ENCODE assay signal across 1 cellular context in genomic region chr12:66915312-66915904, GRCh38.
TF ChIP-seq lines count a peak whose summit lies in the region.

No MANE protein-coding gene starts in this region.

TF ChIP-seq in K562, 482 proteins besides CTCF, POLR2A, EP300 and RAD21:
- TF ChIP-seq POLR2G (IDR thresholded peaks at IDR 0.05; ENCODE audit: low read depth, low read length) (no peak), RNF219 (CRISPR knock-in tag; IDR thresholded peaks at IDR 0.05) (no peak), TAF7 (tag; IDR thresholded peaks at IDR 0.05) (no peak), PTTG1 (tag; IDR thresholded peaks at IDR 0.05; ENCODE audit: low read depth) (no peak), TAF1 (IDR thresholded peaks at IDR 0.05; ENCODE audit: control insufficient read depth, extremely low read depth, insufficient read depth, low read length, severe bottlenecking) (no peak), CBFA2T3 (IDR thresholded peaks at IDR 0.05) (no peak), ZNF589 (CRISPR knock-in tag; IDR thresholded peaks at IDR 0.05; ENCODE audit: low read depth) (no peak), ZNF507 (tag; conservative IDR thresholded peaks at IDR 0.05) (no peak), MEF2D (tag; conservative IDR thresholded peaks at IDR 0.05; ENCODE audit: low read depth) (no peak), BMI1 (IDR thresholded peaks at IDR 0.05; ENCODE audit: low read length) (no peak), KLF6 (CRISPR knock-in tag; IDR thresholded peaks at IDR 0.05; ENCODE audit: borderline replicate concordance) (no peak), TEAD1 (CRISPR knock-in tag; IDR thresholded peaks at IDR 0.05) (no peak), FOXM1 (IDR thresholded peaks at IDR 0.05; ENCODE audit: low read depth) (no peak), FOXM1 (CRISPR knock-in tag; IDR thresholded peaks at IDR 0.05; ENCODE audit: low read depth) (no peak)
- TF ChIP-seq, protein P1, sequence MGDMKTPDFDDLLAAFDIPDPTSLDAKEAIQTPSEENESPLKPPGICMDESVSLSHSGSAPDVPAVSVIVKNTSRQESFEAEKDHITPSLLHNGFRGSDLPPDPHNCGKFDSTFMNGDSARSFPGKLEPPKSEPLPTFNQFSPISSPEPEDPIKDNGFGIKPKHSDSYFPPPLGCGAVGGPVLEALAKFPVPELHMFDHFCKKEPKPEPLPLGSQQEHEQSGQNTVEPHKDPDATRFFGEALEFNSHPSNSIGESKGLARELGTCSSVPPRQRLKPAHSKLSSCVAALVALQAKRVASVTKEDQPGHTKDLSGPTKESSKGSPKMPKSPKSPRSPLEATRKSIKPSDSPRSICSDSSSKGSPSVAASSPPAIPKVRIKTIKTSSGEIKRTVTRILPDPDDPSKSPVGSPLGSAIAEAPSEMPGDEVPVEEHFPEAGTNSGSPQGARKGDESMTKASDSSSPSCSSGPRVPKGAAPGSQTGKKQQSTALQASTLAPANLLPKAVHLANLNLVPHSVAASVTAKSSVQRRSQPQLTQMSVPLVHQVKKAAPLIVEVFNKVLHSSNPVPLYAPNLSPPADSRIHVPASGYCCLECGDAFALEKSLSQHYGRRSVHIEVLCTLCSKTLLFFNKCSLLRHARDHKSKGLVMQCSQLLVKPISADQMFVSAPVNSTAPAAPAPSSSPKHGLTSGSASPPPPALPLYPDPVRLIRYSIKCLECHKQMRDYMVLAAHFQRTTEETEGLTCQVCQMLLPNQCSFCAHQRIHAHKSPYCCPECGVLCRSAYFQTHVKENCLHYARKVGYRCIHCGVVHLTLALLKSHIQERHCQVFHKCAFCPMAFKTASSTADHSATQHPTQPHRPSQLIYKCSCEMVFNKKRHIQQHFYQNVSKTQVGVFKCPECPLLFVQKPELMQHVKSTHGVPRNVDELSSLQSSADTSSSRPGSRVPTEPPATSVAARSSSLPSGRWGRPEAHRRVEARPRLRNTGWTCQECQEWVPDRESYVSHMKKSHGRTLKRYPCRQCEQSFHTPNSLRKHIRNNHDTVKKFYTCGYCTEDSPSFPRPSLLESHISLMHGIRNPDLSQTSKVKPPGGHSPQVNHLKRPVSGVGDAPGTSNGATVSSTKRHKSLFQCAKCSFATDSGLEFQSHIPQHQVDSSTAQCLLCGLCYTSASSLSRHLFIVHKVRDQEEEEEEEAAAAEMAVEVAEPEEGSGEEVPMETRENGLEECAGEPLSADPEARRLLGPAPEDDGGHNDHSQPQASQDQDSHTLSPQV (IDR thresholded peaks at IDR 0.05) = no peak
- TF ChIP-seq, protein P2, sequence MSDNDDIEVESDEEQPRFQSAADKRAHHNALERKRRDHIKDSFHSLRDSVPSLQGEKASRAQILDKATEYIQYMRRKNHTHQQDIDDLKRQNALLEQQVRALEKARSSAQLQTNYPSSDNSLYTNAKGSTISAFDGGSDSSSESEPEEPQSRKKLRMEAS (CRISPR knock-in tag; IDR thresholded peaks at IDR 0.05) = no peak
- TF ChIP-seq, protein P3, sequence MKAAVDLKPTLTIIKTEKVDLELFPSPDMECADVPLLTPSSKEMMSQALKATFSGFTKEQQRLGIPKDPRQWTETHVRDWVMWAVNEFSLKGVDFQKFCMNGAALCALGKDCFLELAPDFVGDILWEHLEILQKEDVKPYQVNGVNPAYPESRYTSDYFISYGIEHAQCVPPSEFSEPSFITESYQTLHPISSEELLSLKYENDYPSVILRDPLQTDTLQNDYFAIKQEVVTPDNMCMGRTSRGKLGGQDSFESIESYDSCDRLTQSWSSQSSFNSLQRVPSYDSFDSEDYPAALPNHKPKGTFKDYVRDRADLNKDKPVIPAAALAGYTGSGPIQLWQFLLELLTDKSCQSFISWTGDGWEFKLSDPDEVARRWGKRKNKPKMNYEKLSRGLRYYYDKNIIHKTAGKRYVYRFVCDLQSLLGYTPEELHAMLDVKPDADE (conservative IDR thresholded peaks at IDR 0.05; ENCODE audit: control insufficient read depth, low read depth, low read length) = no peak
- TF ChIP-seq, protein P4, sequence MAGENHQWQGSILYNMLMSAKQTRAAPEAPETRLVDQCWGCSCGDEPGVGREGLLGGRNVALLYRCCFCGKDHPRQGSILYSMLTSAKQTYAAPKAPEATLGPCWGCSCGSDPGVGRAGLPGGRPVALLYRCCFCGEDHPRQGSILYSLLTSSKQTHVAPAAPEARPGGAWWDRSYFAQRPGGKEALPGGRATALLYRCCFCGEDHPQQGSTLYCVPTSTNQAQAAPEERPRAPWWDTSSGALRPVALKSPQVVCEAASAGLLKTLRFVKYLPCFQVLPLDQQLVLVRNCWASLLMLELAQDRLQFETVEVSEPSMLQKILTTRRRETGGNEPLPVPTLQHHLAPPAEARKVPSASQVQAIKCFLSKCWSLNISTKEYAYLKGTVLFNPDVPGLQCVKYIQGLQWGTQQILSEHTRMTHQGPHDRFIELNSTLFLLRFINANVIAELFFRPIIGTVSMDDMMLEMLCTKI (IDR thresholded peaks at IDR 0.05; ENCODE audit: partially characterized antibody) = no peak
